ENCODE assay signal across 9 cellular contexts in the genomic region with DNA sequence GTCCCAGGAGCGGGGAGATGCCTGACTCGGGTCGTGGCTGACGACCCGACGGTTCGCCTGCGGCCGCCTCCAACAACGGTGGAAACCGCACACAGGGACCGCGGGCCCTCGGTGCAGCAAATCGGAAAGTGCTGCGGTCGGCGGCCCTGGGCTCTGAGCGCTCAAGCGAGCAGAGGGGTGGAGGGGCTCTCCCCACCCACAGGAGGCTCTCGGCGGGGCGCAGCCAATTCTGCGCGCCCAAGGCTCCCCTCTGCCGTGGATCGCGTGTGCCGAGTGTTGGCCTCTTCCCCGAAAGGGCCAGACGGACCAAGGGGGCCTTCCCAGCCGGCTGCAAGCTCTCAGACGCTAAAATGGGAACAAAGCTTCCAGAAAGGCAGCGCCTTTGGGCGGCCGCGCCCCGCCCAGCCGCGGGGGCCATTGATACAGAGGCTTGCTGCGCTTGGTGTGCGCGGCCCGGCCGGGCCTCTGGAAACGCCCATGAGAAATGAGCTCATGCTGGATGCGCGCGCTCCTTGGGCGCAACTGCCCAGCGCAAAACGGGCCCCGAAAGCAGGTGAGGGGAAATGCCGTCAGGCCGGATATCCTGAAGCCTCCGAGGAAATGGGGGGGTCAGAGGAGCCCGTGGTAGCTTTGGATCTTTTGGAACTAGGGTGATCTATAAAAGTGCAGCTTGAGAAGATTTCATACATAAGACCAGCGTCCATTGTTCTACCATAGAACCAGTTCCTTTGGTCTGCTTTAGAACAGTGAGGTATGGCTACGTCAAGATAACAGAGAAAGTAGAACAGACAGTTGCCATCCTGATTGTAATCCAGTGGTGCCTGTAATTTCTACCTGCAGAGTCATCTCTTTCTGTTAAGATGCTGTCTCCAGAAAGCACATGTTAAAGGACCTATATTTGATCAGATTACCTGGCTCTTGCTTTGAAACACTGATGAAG. TPM values are rescaled to one million over a fixed set of nuclear protein-coding genes. Genes with fewer than 3 reads are reported as not detected.
DNase-seq lines count a peak whose midpoint lies in the region; ATAC-seq, FAIRE-seq and TF ChIP-seq lines count a peak whose summit lies in the region.
"Had no signal": no experiment of that assay in that cellular context is flagged by ENCODE, and none has a peak within 500 bp of the region (broad histone marks: within the 10 kb centered on the region; RNA-seq: fewer than 3 reads in every experiment).

No MANE protein-coding gene starts in this region.

- no peaks in the 10 kb centered on the region for H3K27me3 Mint-ChIP-seq in central memory CD8-positive, alpha-beta T cell

- peak; percentile 68 for FAIRE-seq in keratinocyte (lab: Jason Lieb, UNC)

- no peaks in the 10 kb centered on the region for H3K9me1 ChIP-seq in keratinocyte (ENCODE audit: control insufficient read depth, extremely low read depth, insufficient read depth, low read length)

- no peaks in the 10 kb centered on the region for H3K9me3 Mint-ChIP-seq in central memory CD8-positive, alpha-beta T cell
- H3K9me3 Mint-ChIP-seq: T-helper 1 cell treated with Interleukin-12 subunit alpha and Interleukin-12 subunit beta and Interleukin-4 antibody, amounts not matched to agents 30 μg/mL and 1 μg/mL, for 36 hours had no signal

- H3K27ac ChIP-seq in keratinocyte (ENCODE audit: control insufficient read depth, insufficient read depth, low read length): peak overlapping the region; percentile 99

- peak overlapping the region; percentile 93 for H3K4me2 ChIP-seq in keratinocyte (ENCODE audit: control insufficient read depth, extremely low read depth, insufficient read depth, low read depth, low read length)

- no peaks in the 10 kb centered on the region for H3K36me3 ChIP-seq in keratinocyte (ENCODE audit: control insufficient read depth in 2 of 2, extremely low read depth in 1 of 2, insufficient read depth in 2 of 2, low read length in 2 of 2)

- TF ChIP-seq CTCF in keratinocyte (optimal IDR thresholded peaks at IDR 0.05 in 1 of 3, IDR thresholded peaks at IDR 0.05 in 1 of 3, conservative IDR thresholded peaks at IDR 0.05 in 1 of 3; ENCODE audit: extremely low read depth in 1 of 3, insufficient read depth in 2 of 3, low read length in 3 of 3): no peak

- peaks cover 7% of the 10 kb centered on the region for H4K20me1 ChIP-seq in keratinocyte (ENCODE audit: control insufficient read depth, extremely low read depth, insufficient read depth, low read length)

- H3K36me3 Mint-ChIP-seq in central memory CD8-positive, alpha-beta T cell (ENCODE audit: insufficient read depth): peaks cover 25% of the 10 kb centered on the region

- H2AFZ ChIP-seq in keratinocyte (ENCODE audit: control insufficient read depth, low read length): peak overlapping the region; percentile 33

- DNase-seq in AG08396 (ENCODE audit: low spot score) (peak; percentile 82), NCI-H2227 treated with DMSO at 0.1 percent for 48 hours (lab: John Stamatoyannopoulos, UW) (peak; percentile 66), keratinocyte (ENCODE audit: low read depth, low spot score) (no peak)
- DNase-seq in activated CD4-positive, CD25-positive, alpha-beta regulatory T cell treated with anti-CD3 and anti-CD28 coated beads, Interleukin-2, amount 50 U/mL, for 16 hours (ENCODE audit: low read depth, low spot score): peak; percentile 65
- peak; percentile 80 to 86 for DNase-seq in central memory CD8-positive, alpha-beta T cell (ENCODE audit: low spot score in 2 of 2)
- peak; percentile 78 to 87 (median 85) for DNase-seq in stimulated activated CD4-positive, alpha-beta T cell treated with anti-CD3 and anti-CD28 coated beads, Interleukin-12 subunit alpha, Interleukin-12 subunit beta, amount 100 ng/mL, for 48 hours (ENCODE audit: low read depth in 2 of 3, low spot score in 1 of 3)

- peaks cover 28% of the 10 kb centered on the region for H3K4me1 Mint-ChIP-seq in central memory CD8-positive, alpha-beta T cell

- H3K27me3 ChIP-seq in keratinocyte (ENCODE audit: control insufficient read depth, extremely low read depth, insufficient read depth, low read length): no peaks in the 10 kb centered on the region

- H3K4me3 ChIP-seq in keratinocyte (ENCODE audit: control insufficient read depth in 2 of 3, extremely low read depth in 1 of 3, insufficient read depth in 2 of 3, low read depth in 1 of 3, low read length in 3 of 3): peak overlapping the region; percentile 64 to 95 (median 90)

- ATAC-seq in GM18873 (IDR thresholded peaks at IDR 0.05; ENCODE audit: low FRiP score, unreplicated experiment) (peak; percentile 30), HG03108 (IDR thresholded peaks at IDR 0.05; ENCODE audit: unreplicated experiment) (peak; percentile 39)
- peak; percentile 30 for ATAC-seq in central memory CD8-positive, alpha-beta T cell (replicated peaks; ENCODE audit: extremely low read depth, poor library complexity, severe bottlenecking)

- no peak overlapping the region for H3K27ac Mint-ChIP-seq in central memory CD8-positive, alpha-beta T cell (ENCODE audit: low read depth)
- H3K27ac Mint-ChIP-seq: T-helper 1 cell treated with Interleukin-12 subunit alpha and Interleukin-12 subunit beta and Interleukin-4 antibody, amounts not matched to agents 30 μg/mL and 1 μg/mL, for 36 hours had no signal

- no peak overlapping the region for H3K4me3 Mint-ChIP-seq in central memory CD8-positive, alpha-beta T cell
- H3K4me3 Mint-ChIP-seq: T-helper 1 cell treated with Interleukin-12 subunit alpha and Interleukin-12 subunit beta and Interleukin-4 antibody, amounts not matched to agents 30 μg/mL and 1 μg/mL, for 36 hours had no signal

- peaks cover 59% of the 10 kb centered on the region for H3K79me2 ChIP-seq in keratinocyte (ENCODE audit: control insufficient read depth, insufficient read depth, low read length)

- peaks cover 32% of the 10 kb centered on the region for H3K4me1 ChIP-seq in keratinocyte (ENCODE audit: control insufficient read depth, extremely low read depth, insufficient read depth, low read length)

- peak overlapping the region; percentile 100 for H3K9ac ChIP-seq in keratinocyte (ENCODE audit: control insufficient read depth, extremely low read depth, insufficient read depth, low read length)

- no peaks in the 10 kb centered on the region for H3K9me3 ChIP-seq in keratinocyte (ENCODE audit: control insufficient read depth, low read depth, low read length)

- dilution Hi-C loops in keratinocyte (cut with MboI; ENCODE audit: extremely low pct_ligation_motif_present, low sequenced_read_pairs): no loop called here

RNA-seq across cellular contexts. Expression of a gene that starts 1.2 kb away (rescaled TPM):
- polyA plus RNA-seq in keratinocyte: 62.0 to 73.3 TPM (median 68.5 TPM) in 3 replicates
- 10.7 TPM for polyA plus RNA-seq in keratinocyte (2011; ENCODE audit: low read depth)
- polyA plus RNA-seq in keratinocyte (2011; cell fraction: cytosol; rRNA removed): 44.5 and 70.9 TPM in 2 replicates
- polyA plus RNA-seq in keratinocyte (2011; cell fraction: nucleus; rRNA removed): 52.7 and 60.1 TPM in 2 replicates
- 33.2 and 50.8 TPM in 2 replicates for polyA plus RNA-seq in keratinocyte (2012; ENCODE audit: low replicate concordance)
- 122 to 165 TPM (median 142 TPM) in 3 replicates for polyA minus RNA-seq in keratinocyte
- polyA minus RNA-seq in keratinocyte (2011; cell fraction: cytosol; rRNA and poly(A)+ RNA removed): 90.7 TPM
- 97.9 and 213 TPM in 2 replicates for polyA minus RNA-seq in keratinocyte (2011; cell fraction: nucleus; rRNA and poly(A)+ RNA removed)
